13 cellular contexts compared by ENCODE assay signal in the genomic region with DNA sequence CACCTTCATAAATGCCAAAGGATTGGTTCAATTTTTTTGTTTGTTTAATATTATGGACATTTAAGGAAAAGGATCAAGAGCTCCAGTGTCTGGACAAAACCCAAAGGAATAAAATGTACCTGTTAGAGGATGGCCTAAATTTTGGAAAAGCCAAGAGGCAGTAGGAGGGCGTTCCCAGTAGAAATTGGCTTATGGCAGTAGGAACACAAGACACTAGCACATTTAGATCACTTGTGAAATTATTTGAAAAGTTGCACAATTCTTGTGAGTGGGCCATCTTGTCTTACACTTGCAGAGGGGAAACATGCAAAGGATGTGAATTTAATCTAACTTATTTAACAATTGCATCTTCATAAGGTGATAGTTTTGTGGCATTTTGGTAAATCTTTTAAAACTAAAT. TPM values are rescaled to one million over a fixed set of nuclear protein-coding genes. Genes with fewer than 3 reads are reported as not detected.
A peak's percentile ranks its signal among the peaks of the same experiment; 100 is the strongest.
DNase-seq lines count a peak whose midpoint lies in the region; ATAC-seq, FAIRE-seq and TF ChIP-seq lines count a peak whose summit lies in the region.
"Had no signal": no experiment of that assay in that cellular context is flagged by ENCODE, and none has a peak within 500 bp of the region (broad histone marks: within the 10 kb centered on the region; RNA-seq: fewer than 3 reads in every experiment).

No MANE protein-coding gene starts in this region.

- H3K36me3 Mint-ChIP-seq in CD4-positive, alpha-beta T cell (ENCODE audit: low read depth): peaks cover 83% of the 10 kb centered on the region
- H3K36me3 Mint-ChIP-seq in astrocyte (ENCODE audit: low read depth, unreplicated experiment) (peaks cover 9% of the 10 kb centered on the region), natural killer cell (peaks cover 47% of the 10 kb centered on the region)

- H3F3A ChIP-seq in SK-N-SH (replicated peaks; ENCODE audit: insufficient read depth): peaks cover 24% of the 10 kb centered on the region

- no peaks in the 10 kb centered on the region for H3K27me3 ChIP-seq in CD4-positive, alpha-beta T cell (ENCODE audit: control insufficient read depth, insufficient read depth, low read length)
- H3K27me3 ChIP-seq in KMS-11 (ENCODE audit: insufficient read depth, low read depth): no peaks in the 10 kb centered on the region
- no peaks in the 10 kb centered on the region for H3K27me3 ChIP-seq in astrocyte (ENCODE audit: insufficient read depth, low read length)
- H3K27me3 ChIP-seq in SK-N-SH (ENCODE audit: insufficient read depth): no peaks in the 10 kb centered on the region
- H3K27me3 ChIP-seq: SJSA1, tibial artery had no signal

- 100% methylated on average over 1 of the region's 1 CpG for WGBS in SK-N-SH (ENCODE audit: low lambda C conversion rate)

- H3K79me2 ChIP-seq in KMS-11 (ENCODE audit: insufficient read depth, low read depth) (peaks cover 53% of the 10 kb centered on the region), astrocyte (ENCODE audit: insufficient read depth, low read length) (peaks cover 64% of the 10 kb centered on the region), SK-N-SH (ENCODE audit: insufficient read depth) (peaks cover 79% of the 10 kb centered on the region)

- peaks cover 24% of the 10 kb centered on the region; the same call in 1 of the 2 replicates for H3K36me3 ChIP-seq in KMS-11 (ENCODE audit: insufficient read depth)
- peaks cover 58% of the 10 kb centered on the region for H3K36me3 ChIP-seq in astrocyte (ENCODE audit: insufficient read depth, low read length)
- H3K36me3 ChIP-seq in SK-N-SH (replicated peaks in 1 of 2; ENCODE audit: control insufficient read depth in 1 of 2, insufficient read depth in 2 of 2, low read length in 1 of 2): peaks cover 65 to 70% of the 10 kb centered on the region in 2 experiments

- H3K9ac ChIP-seq in KMS-11 (no peak overlapping the region), astrocyte (ENCODE audit: low read length) (peak overlapping the region; percentile 15), SK-N-SH (no peak overlapping the region; the same call in 1 of the 2 replicates)

- H3K9me3 ChIP-seq in CD4-positive, alpha-beta T cell (ENCODE audit: control insufficient read depth, low read length): no peaks in the 10 kb centered on the region
- H3K9me3 ChIP-seq in astrocyte (ENCODE audit: insufficient read depth, low read depth, low read length): no peaks in the 10 kb centered on the region
- H3K9me3 ChIP-seq in SK-N-SH: no peaks in the 10 kb centered on the region
- H3K9me3 ChIP-seq: SJSA1, tibial artery had no signal

- ATAC-seq in CD4-positive, alpha-beta T cell (ENCODE audit: poor library complexity): no peak
- ATAC-seq in natural killer cell: no peak

- H3K4me3 ChIP-seq in KMS-11 (IDR thresholded peaks at IDR 0.05; ENCODE audit: insufficient read depth, low read depth, low read length): peak overlapping the region; percentile 53
- no peak overlapping the region for H3K4me3 ChIP-seq in astrocyte (ENCODE audit: insufficient read depth, low read depth, low read length)
- no peak overlapping the region for H3K4me3 ChIP-seq in SK-N-SH (ENCODE audit: low read depth in 2 of 2, low read length in 1 of 2)
- H3K4me3 ChIP-seq: SJSA1, skin epidermis, tibial artery had no signal

- H2AFZ ChIP-seq in KMS-11 (ENCODE audit: low read depth) (no peak overlapping the region), astrocyte (ENCODE audit: low read depth, low read length) (no peak overlapping the region), SK-N-SH (ENCODE audit: low read depth) (no peak overlapping the region)

- POLR2A ChIA-PET in CD4-positive, alpha-beta T cell (lab: Charles Lee): interaction anchor here (0.5 to 5.2 kb wide), 4 partner anchors 35 to 236 kb away, joined by 3 to 33 read pairs (median 4); partner anchors contain the start of gene CLK1
- POLR2A ChIA-PET in SK-N-SH (lab: Yijun Ruan, JAX): no interaction called here

- H3K27ac ChIP-seq in CD4-positive, alpha-beta T cell (ENCODE audit: low read depth, low read length): no peak overlapping the region
- H3K27ac ChIP-seq in KMS-11 (peak overlapping the region; percentile 86), astrocyte (ENCODE audit: low read depth, low read length) (no peak overlapping the region), SK-N-SH (ENCODE audit: low read depth in 2 of 2, low read length in 1 of 2) (no peak overlapping the region)
- H3K27ac ChIP-seq: SJSA1 had no signal

- H4K20me1 ChIP-seq in KMS-11 (ENCODE audit: insufficient read depth) (no peaks in the 10 kb centered on the region), astrocyte (ENCODE audit: insufficient read depth, low read length) (peaks cover 67% of the 10 kb centered on the region), SK-N-SH (ENCODE audit: insufficient read depth) (peaks cover 45% of the 10 kb centered on the region)

- intact Hi-C loops in CD4-positive, alpha-beta T cell (cut with DNase I, micrococcal nuclease): loop anchor here in 1 of 2 experiments (5.0 kb wide), 8 partner anchors 147 to 1217 kb away; partner anchors contain the start of genes C2orf69, FZD7, HYCC2 and KCTD18
- intact Hi-C loops in natural killer cell (cut with micrococcal nuclease): loop anchor here (5.0 kb wide), 3 partner anchors 302 to 447 kb away; partner anchors contain the start of genes CASP10, CASP8 and CFLAR

- TF ChIP-seq EP300 in SK-N-SH (IDR thresholded peaks at IDR 0.05; ENCODE audit: borderline replicate concordance in 1 of 2, low read depth in 1 of 2, low read length in 1 of 2): no peak

- H3K27me3 Mint-ChIP-seq in CD4-positive, alpha-beta T cell: no peaks in the 10 kb centered on the region
- H3K27me3 Mint-ChIP-seq in astrocyte (ENCODE audit: low read depth, unreplicated experiment) (no peaks in the 10 kb centered on the region), natural killer cell (ENCODE audit: low read depth in 2 of 2) (no peaks in the 10 kb centered on the region)

- no peaks in the 10 kb centered on the region for H3K9me2 ChIP-seq in SK-N-SH

- H3K4me2 ChIP-seq in KMS-11 (peak overlapping the region; percentile 99), astrocyte (ENCODE audit: low read length) (peak overlapping the region; percentile 87), SK-N-SH (no peak overlapping the region)

- peaks cover 51% of the 10 kb centered on the region for H3K4me1 ChIP-seq in KMS-11 (ENCODE audit: low read depth, poor library complexity, severe bottlenecking)
- peaks cover 19% of the 10 kb centered on the region for H3K4me1 ChIP-seq in astrocyte (ENCODE audit: insufficient read depth, low read length)
- H3K4me1 ChIP-seq in SK-N-SH (ENCODE audit: control insufficient read depth in 1 of 2, insufficient read depth in 2 of 2, low read depth in 1 of 2, low read length in 1 of 2): peaks cover 12 to 20% of the 10 kb centered on the region in 2 experiments; a peak in 3 of 4 replicates

- H3K9me3 Mint-ChIP-seq in CD4-positive, alpha-beta T cell: no peaks in the 10 kb centered on the region
- peaks cover 1% of the 10 kb centered on the region for H3K9me3 Mint-ChIP-seq in astrocyte (ENCODE audit: unreplicated experiment)
- no peaks in the 10 kb centered on the region for H3K9me3 Mint-ChIP-seq in natural killer cell

- H3K27ac Mint-ChIP-seq in CD4-positive, alpha-beta T cell: peak overlapping the region; percentile 77
- H3K27ac Mint-ChIP-seq in astrocyte (ENCODE audit: unreplicated experiment) (peak overlapping the region; percentile 81), natural killer cell (peak overlapping the region; percentile 81 to 93)

- no peak for FAIRE-seq in astrocyte (lab: Jason Lieb, UNC)
- FAIRE-seq: D721Med had no signal

- TF ChIP-seq RAD21 in SK-N-SH (IDR thresholded peaks at IDR 0.05; ENCODE audit: low read length): no peak

- CTCF ChIA-PET in CD4-positive, alpha-beta T cell (lab: Charles Lee): interaction anchor here (1.1 to 2.1 kb wide), 2 partner anchors 35 to 102 kb away, joined by 5 to 12 read pairs; no protein-coding TSS in a partner anchor
- CTCF ChIA-PET in SK-N-SH (lab: Yijun Ruan, JAX): interaction anchor here (0.7 to 2.2 kb wide), 3 partner anchors 12 to 104 kb away, joined by 3 to 6 read pairs (median 5); no protein-coding TSS in a partner anchor

- no peak for TF ChIP-seq CTCF in CD4-positive, alpha-beta T cell (IDR thresholded peaks at IDR 0.05)
- TF ChIP-seq CTCF in KMS-11 (conservative IDR thresholded peaks at IDR 0.05; ENCODE audit: low read depth, low read length): no peak
- no peak for TF ChIP-seq CTCF in astrocyte (IDR thresholded peaks at IDR 0.05; ENCODE audit: insufficient read depth, low read depth, low read length)
- no peak for TF ChIP-seq CTCF in natural killer cell (IDR thresholded peaks at IDR 0.05)
- no peak for TF ChIP-seq CTCF in GM10266 (IDR thresholded peaks at IDR 0.05; ENCODE audit: control insufficient read depth, insufficient read depth, low read depth, missing control alignments)
- TF ChIP-seq CTCF in SK-N-SH (IDR thresholded peaks at IDR 0.05): no peak

- peaks cover 56% of the 10 kb centered on the region for H3K4me1 Mint-ChIP-seq in CD4-positive, alpha-beta T cell (ENCODE audit: low read depth)
- H3K4me1 Mint-ChIP-seq in astrocyte (ENCODE audit: low read depth, unreplicated experiment) (peaks cover 21% of the 10 kb centered on the region), natural killer cell (peaks cover 65 to 70% of the 10 kb centered on the region in 2 donors)

- no peak for DNase-seq in CD4-positive, alpha-beta T cell
- no peak for DNase-seq in astrocyte (ENCODE audit: low read depth)
- DNase-seq in natural killer cell: no peak
- DNase-seq in NCI-H2196 (lab: John Stamatoyannopoulos, UW; ENCODE audit: unreplicated experiment): no peak
- no peak for DNase-seq in GM10266 (ENCODE audit: extremely low spot score)
- no peak for DNase-seq in SK-N-SH
- DNase-seq: activated gamma-delta T cell, NCI-H1694 treated with DMSO at 0.1 percent for 48 hours, tibial artery had no signal

- H3K4me3 Mint-ChIP-seq in CD4-positive, alpha-beta T cell: no peak overlapping the region
- H3K4me3 Mint-ChIP-seq in astrocyte (ENCODE audit: unreplicated experiment) (no peak overlapping the region), natural killer cell (peak overlapping the region; percentile 57)

TF ChIP-seq in SK-N-SH, 30 proteins besides CTCF, POLR2A, EP300 and RAD21 (continues in another document):
- TF ChIP-seq TEAD4 (IDR thresholded peaks at IDR 0.05; ENCODE audit: borderline replicate concordance, insufficient read depth): no peak
- TF ChIP-seq YY1 (IDR thresholded peaks at IDR 0.05; ENCODE audit: low read depth): no peak
- TF ChIP-seq GATA2 (CRISPR knock-in tag; IDR thresholded peaks at IDR 0.05): no peak
- no peak for TF ChIP-seq SMC3 (IDR thresholded peaks at IDR 0.05; ENCODE audit: low read depth, low read length)

RNA-seq across cellular contexts. Expression of gene BZW1, which starts 3.2 kb away (rescaled TPM):
- total RNA-seq in CD4-positive, alpha-beta T cell: 100 to 1,000 TPM; 190 to 192 TPM
- total RNA-seq in astrocyte: 311 and 322 TPM in 2 replicates
- total RNA-seq in natural killer cell: 100 to 1,000 TPM; 393 to 417 (median 411) TPM
- 131 and 163 TPM in 2 replicates for polyA plus RNA-seq in SK-N-SH (2012; rRNA removed)
- 164 and 173 TPM in 2 replicates for polyA plus RNA-seq in SK-N-SH (2012; cell fraction: cytosol; rRNA removed)
- 68.4 and 126 TPM in 2 replicates for polyA plus RNA-seq in SK-N-SH (2012; cell fraction: nucleus; rRNA removed)

RNA-seq across cellular contexts. Expression of gene CLK1, which starts 49.5 kb away (rescaled TPM):
- 1,000 to 10,000 TPM; 1,228 to 1,235 TPM for total RNA-seq in CD4-positive, alpha-beta T cell
- 46.2 and 48.9 TPM in 2 replicates for total RNA-seq in astrocyte
- total RNA-seq in natural killer cell: 1,000 to 10,000 TPM in 2 of 3 donors, 100 to 1,000 TPM in 1; 975 to 1,296 (median 1,070) TPM
- polyA plus RNA-seq in SK-N-SH (2012; rRNA removed): 31.1 and 40.1 TPM in 2 replicates
- polyA plus RNA-seq in SK-N-SH (2012; cell fraction: cytosol; rRNA removed): 17.8 and 23.5 TPM in 2 replicates
- 86.8 and 181 TPM in 2 replicates for polyA plus RNA-seq in SK-N-SH (2012; cell fraction: nucleus; rRNA removed)

Comparison
In these comparisons a context has a peak if more than half of its experiments do, and no peak if none do; other contexts are left out.
1. RNA of gene CLK1, which starts 49.5 kb away (total RNA-seq): 1,228 to 1,235 TPM in CD4-positive, alpha-beta T cell and 975 to 1,296 TPM in natural killer cell; 46.2 to 48.9 TPM in astrocyte; every median in the first group is over 10 times any median in the second.
2. Peak in every context shown above with its lines, with median percentiles within 50 percentile points of each other: H3K27ac Mint-ChIP-seq.